Comparison of ENCODE assay signal across 8 cellular contexts in genomic region chr7:149753370-149754233, GRCh38. TPM values are rescaled to one million over a fixed set of nuclear protein-coding genes. Genes with fewer than 3 reads are reported as not detected.
DNase-seq lines count a peak whose midpoint lies in the region; ATAC-seq and TF ChIP-seq lines count a peak whose summit lies in the region.

No MANE protein-coding gene starts in this region.

- no peak overlapping the region for H3K4me3 ChIP-seq in HEK293 (ENCODE audit: low read depth, low read length)
- no peak overlapping the region for H3K4me3 ChIP-seq in astrocyte of the cerebellum (ENCODE audit: low read depth, low read length)

- no peaks in the 10 kb centered on the region for H3K36me3 ChIP-seq in HEK293 (ENCODE audit: control insufficient read depth in 2 of 2, insufficient read depth in 1 of 2, low read length in 2 of 2)

- ATAC-seq in left lobe of liver, result peak; percentile 84
- ATAC-seq in GM21528 (IDR thresholded peaks at IDR 0.05; ENCODE audit: low FRiP score, unreplicated experiment), result no peak
- no peak for ATAC-seq in HG03460 (IDR thresholded peaks at IDR 0.05; ENCODE audit: unreplicated experiment)
- no peak for ATAC-seq in HG03097 (IDR thresholded peaks at IDR 0.05; ENCODE audit: low FRiP score, unreplicated experiment)

- TF ChIP-seq CTCF in AG09319 (IDR thresholded peaks at IDR 0.05; ENCODE audit: low read depth, low read length), result peak; percentile 63
- TF ChIP-seq CTCF in HEK293 (tag by site-specific recombination; IDR thresholded peaks at IDR 0.05), result peak; percentile 61
- TF ChIP-seq CTCF in astrocyte of the cerebellum (IDR thresholded peaks at IDR 0.05; ENCODE audit: low read depth, low read length, missing control alignments), result peak; percentile 76

- in situ Hi-C loops in astrocyte of the cerebellum (cut with HindIII; ENCODE audit: low sequenced_read_pairs), result no loop called here

- CTCF ChIA-PET in HEK293 (lab: Yijun Ruan, JAX), result interaction anchor here (0.6 to 3.5 kb wide), 7 partner anchors 11 to 1278 kb away, joined by 3 to 25 read pairs (median 5); no protein-coding TSS in a partner anchor

- H3K4me1 ChIP-seq in HEK293 (ENCODE audit: control insufficient read depth, insufficient read depth, low read length), result no peaks in the 10 kb centered on the region

- no peaks in the 10 kb centered on the region for H3K9me3 ChIP-seq in HEK293 (ENCODE audit: control insufficient read depth, insufficient read depth, low read depth, low read length)

- DNase-seq in AG09319 (ENCODE audit: extremely low read depth, low read depth), result no peak
- peak; percentile 12 for DNase-seq in astrocyte of the cerebellum (ENCODE audit: low read depth)
- DNase-seq in left lobe of liver (ENCODE audit: low spot score), result no peak
- DNase-seq in hippocampal formation (lab: John Stamatoyannopoulos, UW), result no peak

- no peak overlapping the region for H3K27ac ChIP-seq in HEK293 (ENCODE audit: extremely low read depth, low read depth, low read length)

- POLR2A ChIA-PET in HEK293 (lab: Yijun Ruan, JAX), result no interaction called here

TF ChIP-seq in HEK293, 187 proteins besides CTCF, POLR2A, EP300 and RAD21:
- TF ChIP-seq PRDM2 (tag by site-specific recombination; IDR thresholded peaks at IDR 0.05; ENCODE audit: borderline replicate concordance) (no peak), ZNF610 (tag by site-specific recombination; IDR thresholded peaks at IDR 0.05; ENCODE audit: borderline replicate concordance) (no peak), IKZF3 (tag by site-specific recombination; IDR thresholded peaks at IDR 0.05) (peak; percentile 80), SP2 (tag by site-specific recombination; IDR thresholded peaks at IDR 0.05) (no peak), ZNF114 (tag by site-specific recombination; IDR thresholded peaks at IDR 0.05) (no peak), ZNF548 (tag by site-specific recombination; IDR thresholded peaks at IDR 0.05) (no peak), ZNF423 (tag by site-specific recombination; IDR thresholded peaks at IDR 0.05) (no peak), ZNF404 (tag by site-specific recombination; IDR thresholded peaks at IDR 0.05) (no peak), ZNF146 (tag by site-specific recombination; IDR thresholded peaks at IDR 0.05) (no peak), HIC1 (tag by site-specific recombination; IDR thresholded peaks at IDR 0.05) (no peak), ZNF148 (tag by site-specific recombination; IDR thresholded peaks at IDR 0.05; ENCODE audit: borderline replicate concordance) (no peak), ZNF654 (tag by site-specific recombination; IDR thresholded peaks at IDR 0.05; ENCODE audit: low read depth) (peak; percentile 66), ZNF677 (tag by site-specific recombination; IDR thresholded peaks at IDR 0.05) (no peak), ZNF221 (tag by site-specific recombination; IDR thresholded peaks at IDR 0.05; ENCODE audit: borderline replicate concordance) (no peak), AEBP2 (tag by site-specific recombination; IDR thresholded peaks at IDR 0.05; ENCODE audit: borderline replicate concordance) (no peak), HOXC10 (CRISPR knock-in tag; IDR thresholded peaks at IDR 0.05) (no peak), ZNF10 (tag by site-specific recombination; IDR thresholded peaks at IDR 0.05) (peak; percentile 87), GLIS1 (tag by site-specific recombination; IDR thresholded peaks at IDR 0.05) (peak; percentile 34; the same call in 1 of the 2 replicates), KLF10 (tag by site-specific recombination; IDR thresholded peaks at IDR 0.05) (no peak), ZFP37 (tag by site-specific recombination; IDR thresholded peaks at IDR 0.05) (peak; percentile 97)

RNA-seq across cellular contexts. Expression of gene ZNF467, which starts 19.8 kb away (rescaled TPM):
- 18.9 TPM for total RNA-seq in left lobe of liver
